Comparison of ENCODE assay signal across 12 cellular contexts in the genomic region with DNA sequence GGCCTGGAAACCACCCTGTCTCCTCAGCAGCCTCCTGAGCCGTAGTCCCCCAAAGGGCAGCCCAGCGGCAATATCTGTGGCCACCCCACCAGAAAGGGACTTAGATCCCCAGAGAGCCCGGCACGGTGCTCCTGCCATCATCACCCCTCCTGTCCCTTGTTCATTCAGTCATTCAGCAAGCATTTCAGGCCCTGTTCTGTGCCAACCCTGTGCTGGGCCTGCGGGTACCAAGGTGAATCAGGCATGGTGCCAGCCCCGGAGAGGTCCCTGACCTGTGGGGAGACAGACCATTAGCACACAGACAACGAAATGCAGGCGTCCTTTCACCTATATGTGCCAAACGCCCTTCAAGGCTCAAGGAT. TPM values are rescaled to one million over a fixed set of nuclear protein-coding genes. Genes with fewer than 3 reads are reported as not detected.
DNase-seq lines count a peak whose midpoint lies in the region; ATAC-seq and TF ChIP-seq lines count a peak whose summit lies in the region.
"Had no signal": no experiment of that assay in that cellular context is flagged by ENCODE, and none has a peak within 500 bp of the region (broad histone marks: within the 10 kb centered on the region; RNA-seq: fewer than 3 reads in every experiment).

No MANE protein-coding gene starts in this region.

- no peak for ATAC-seq in DND-41 (ENCODE audit: insufficient read depth, low read depth)
- ATAC-seq in activated naive CD8-positive, alpha-beta T cell treated with anti-CD3 and anti-CD28 coated beads, Interleukin-2, amount 50 U/mL, for 24 hours: no peak
- no peak for ATAC-seq in natural killer cell treated with Interleukin-12 subunit alpha and Interleukin-12 subunit beta and Interleukin-15 and Interleukin-18, amount 100 ng/mL, for 72 hours
- ATAC-seq in GM19455 (IDR thresholded peaks at IDR 0.05; ENCODE audit: unreplicated experiment): no peak
- ATAC-seq in HG03565 (IDR thresholded peaks at IDR 0.05; ENCODE audit: unreplicated experiment): no peak

- H3K9me3 ChIP-seq in DND-41 (ENCODE audit: insufficient read depth, low read length, severe bottlenecking) (no peaks in the 10 kb centered on the region), HUES64 (ENCODE audit: insufficient read depth, low read depth, low read length) (no peaks in the 10 kb centered on the region), prostate gland (no peaks in the 10 kb centered on the region)
- H3K9me3 ChIP-seq: Peyer's patch, tibial nerve had no signal

- H3K27me3 ChIP-seq in DND-41 (ENCODE audit: insufficient read depth, low read length, poor library complexity): no peaks in the 10 kb centered on the region
- H3K27me3 ChIP-seq in HUES64 (ENCODE audit: insufficient read depth, low read length): 0 out of 2 replicates have a peak, but pooled peaks cover 4% of the 10 kb centered on the region
- H3K27me3 ChIP-seq in prostate gland (replicated peaks; ENCODE audit: insufficient read depth): no peaks in the 10 kb centered on the region
- H3K27me3 ChIP-seq: cardiac muscle cell, Peyer's patch, tibial nerve had no signal

- peak overlapping the region in 1 of 2 experiments; percentile 85; a peak in 2 of 4 replicates for H3K4me3 ChIP-seq in DND-41 (ENCODE audit: low read depth in 1 of 2, low read length in 2 of 2)
- peak overlapping the region; percentile 86 for H3K4me3 ChIP-seq in HUES64 (ENCODE audit: low read length)
- H3K4me3 ChIP-seq in prostate gland: no peak overlapping the region

- H3K36me3 Mint-ChIP-seq in activated naive CD8-positive, alpha-beta T cell treated with anti-CD3 and anti-CD28 coated beads, Interleukin-2, amount 50 U/mL, for 24 hours (ENCODE audit: low read depth): peaks cover 21% of the 10 kb centered on the region
- H3K36me3 Mint-ChIP-seq in natural killer cell treated with Interleukin-12 subunit alpha and Interleukin-12 subunit beta and Interleukin-15 and Interleukin-18, amount 100 ng/mL, for 72 hours: peaks cover 9% of the 10 kb centered on the region

- peaks cover 29% of the 10 kb centered on the region for H3K4me1 ChIP-seq in DND-41 (ENCODE audit: insufficient read depth, low read length)
- peaks cover 9% of the 10 kb centered on the region; the same call in 1 of the 2 replicates for H3K4me1 ChIP-seq in HUES64 (ENCODE audit: insufficient read depth, low read length)
- H3K4me1 ChIP-seq in prostate gland (replicated peaks): peaks cover 6% of the 10 kb centered on the region

- peaks cover 16% of the 10 kb centered on the region for H4K20me1 ChIP-seq in DND-41 (ENCODE audit: insufficient read depth, low read length)

- 91% methylated on average over 9 of the region's 9 CpGs for WGBS in HUES64
- 95% methylated on average over 9 of the region's 9 CpGs for whole genome bisulfite sequencing in prostate gland

- H3K4me3 Mint-ChIP-seq in activated naive CD8-positive, alpha-beta T cell treated with anti-CD3 and anti-CD28 coated beads, Interleukin-2, amount 50 U/mL, for 24 hours: peak overlapping the region; percentile 91
- peak overlapping the region; percentile 95 for H3K4me3 Mint-ChIP-seq in natural killer cell treated with Interleukin-12 subunit alpha and Interleukin-12 subunit beta and Interleukin-15 and Interleukin-18, amount 100 ng/mL, for 72 hours

- H2AFZ ChIP-seq in DND-41 (ENCODE audit: low read depth, low read length): peak overlapping the region; percentile 55

- no peak for TF ChIP-seq POLR2A in prostate gland (IDR thresholded peaks at IDR 0.05)

- H3K4me2 ChIP-seq in DND-41 (ENCODE audit: insufficient read depth, low read length): peak overlapping the region; percentile 98

- intact Hi-C loops in prostate gland (cut with DNase I): no loop called here

- H3K9ac ChIP-seq in DND-41 (ENCODE audit: low read depth, low read length) (peak overlapping the region; percentile 71), HUES64 (ENCODE audit: low read depth, low read length) (no peak overlapping the region)

- peaks cover 19% of the 10 kb centered on the region for H3K4me1 Mint-ChIP-seq in activated naive CD8-positive, alpha-beta T cell treated with anti-CD3 and anti-CD28 coated beads, Interleukin-2, amount 50 U/mL, for 24 hours
- peaks cover 23 to 24% of the 10 kb centered on the region in 2 donors for H3K4me1 Mint-ChIP-seq in natural killer cell treated with Interleukin-12 subunit alpha and Interleukin-12 subunit beta and Interleukin-15 and Interleukin-18, amount 100 ng/mL, for 72 hours (ENCODE audit: low read depth in 2 of 2)

- H3K79me2 ChIP-seq in DND-41 (ENCODE audit: insufficient read depth, low read length): peaks cover 36% of the 10 kb centered on the region

- H3K9me3 Mint-ChIP-seq in activated naive CD8-positive, alpha-beta T cell treated with anti-CD3 and anti-CD28 coated beads, Interleukin-2, amount 50 U/mL, for 24 hours: no peaks in the 10 kb centered on the region
- no peaks in the 10 kb centered on the region for H3K9me3 Mint-ChIP-seq in natural killer cell treated with Interleukin-12 subunit alpha and Interleukin-12 subunit beta and Interleukin-15 and Interleukin-18, amount 100 ng/mL, for 72 hours

- H3K27ac ChIP-seq in DND-41 (ENCODE audit: low read length) (peak overlapping the region; percentile 51), HUES64 (ENCODE audit: low read depth, low read length) (no peak overlapping the region), prostate gland (no peak overlapping the region)
- H3K27ac ChIP-seq: cardiac muscle cell, tibial nerve had no signal

- DNase-seq in DND-41 (no peak), prostate gland (ENCODE audit: low spot score) (no peak), T-helper 9 cell (no peak)
- DNase-seq in activated naive CD8-positive, alpha-beta T cell treated with anti-CD3 and anti-CD28 coated beads, Interleukin-2, amount 50 U/mL, for 24 hours: no peak
- DNase-seq in natural killer cell treated with Interleukin-12 subunit alpha and Interleukin-12 subunit beta and Interleukin-15 and Interleukin-18, amount 100 ng/mL, for 72 hours (ENCODE audit: low spot score): no peak
- DNase-seq: NCI-H2171 had no signal

- H3K27ac Mint-ChIP-seq in activated naive CD8-positive, alpha-beta T cell treated with anti-CD3 and anti-CD28 coated beads, Interleukin-2, amount 50 U/mL, for 24 hours: no peak overlapping the region
- H3K27ac Mint-ChIP-seq in natural killer cell treated with Interleukin-12 subunit alpha and Interleukin-12 subunit beta and Interleukin-15 and Interleukin-18, amount 100 ng/mL, for 72 hours: no peak overlapping the region

- H3K36me3 ChIP-seq in DND-41 (ENCODE audit: insufficient read depth, low read length) (peaks cover 18% of the 10 kb centered on the region), HUES64 (ENCODE audit: insufficient read depth, low read length) (peaks cover 14% of the 10 kb centered on the region), prostate gland (no peaks in the 10 kb centered on the region)
- H3K36me3 ChIP-seq: cardiac muscle cell, Peyer's patch, tibial nerve had no signal

- H3K27me3 Mint-ChIP-seq in activated naive CD8-positive, alpha-beta T cell treated with anti-CD3 and anti-CD28 coated beads, Interleukin-2, amount 50 U/mL, for 24 hours: no peaks in the 10 kb centered on the region
- H3K27me3 Mint-ChIP-seq in natural killer cell treated with Interleukin-12 subunit alpha and Interleukin-12 subunit beta and Interleukin-15 and Interleukin-18, amount 100 ng/mL, for 72 hours: no peaks in the 10 kb centered on the region

- TF ChIP-seq CTCF in DND-41 (IDR thresholded peaks at IDR 0.05; ENCODE audit: borderline replicate concordance, extremely low read depth, low read length, poor library complexity, severe bottlenecking): no peak
- TF ChIP-seq CTCF in prostate gland (IDR thresholded peaks at IDR 0.05): no peak

RNA-seq across cellular contexts. Expression of gene LRP8, which starts 1.3 kb away (rescaled TPM):
- polyA plus RNA-seq in HUES64 (2013, experiment 1 of 2): 28.5 TPM
- 38.9 TPM for polyA plus RNA-seq in HUES64 (2013, experiment 2 of 2)
- 100 to 1,000 TPM in 1 of 2 donors, 10 to 100 TPM in 1; 87.8 to 194 TPM for total RNA-seq in natural killer cell treated with Interleukin-12 subunit alpha and Interleukin-12 subunit beta and Interleukin-15 and Interleukin-18, amount 100 ng/mL, for 72 hours
- total RNA-seq in prostate gland: 100 to 1,000 TPM in 1 of 2 donors, 1 to 10 TPM in 1; 6.7 to 130 TPM
